2 cellular contexts compared by ENCODE assay signal in the genomic region with DNA sequence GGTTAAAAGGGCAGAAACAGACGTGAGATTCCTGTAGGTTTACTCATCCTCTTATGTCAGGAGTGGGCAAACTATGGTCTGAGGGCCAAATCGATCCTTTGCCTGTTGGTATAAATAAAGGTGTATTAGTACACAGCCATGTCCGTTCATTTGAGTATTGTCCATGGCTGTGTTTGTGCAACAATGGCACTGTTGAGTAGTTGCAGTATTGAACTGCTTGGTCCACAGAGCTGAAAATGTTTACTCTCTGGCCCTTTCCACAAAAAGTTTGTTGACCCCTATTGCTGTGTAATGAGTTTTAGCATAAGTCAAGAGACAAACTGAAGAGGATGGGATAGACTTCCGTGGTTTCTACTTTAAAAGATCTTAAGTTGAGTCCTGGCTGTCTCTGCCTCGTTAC.
TF ChIP-seq lines count a peak whose summit lies in the region.

No MANE protein-coding gene starts in this region.

TF ChIP-seq in liver, 16 proteins besides CTCF, POLR2A, EP300 and RAD21 (continued from another document):
- TF ChIP-seq, protein P1, sequence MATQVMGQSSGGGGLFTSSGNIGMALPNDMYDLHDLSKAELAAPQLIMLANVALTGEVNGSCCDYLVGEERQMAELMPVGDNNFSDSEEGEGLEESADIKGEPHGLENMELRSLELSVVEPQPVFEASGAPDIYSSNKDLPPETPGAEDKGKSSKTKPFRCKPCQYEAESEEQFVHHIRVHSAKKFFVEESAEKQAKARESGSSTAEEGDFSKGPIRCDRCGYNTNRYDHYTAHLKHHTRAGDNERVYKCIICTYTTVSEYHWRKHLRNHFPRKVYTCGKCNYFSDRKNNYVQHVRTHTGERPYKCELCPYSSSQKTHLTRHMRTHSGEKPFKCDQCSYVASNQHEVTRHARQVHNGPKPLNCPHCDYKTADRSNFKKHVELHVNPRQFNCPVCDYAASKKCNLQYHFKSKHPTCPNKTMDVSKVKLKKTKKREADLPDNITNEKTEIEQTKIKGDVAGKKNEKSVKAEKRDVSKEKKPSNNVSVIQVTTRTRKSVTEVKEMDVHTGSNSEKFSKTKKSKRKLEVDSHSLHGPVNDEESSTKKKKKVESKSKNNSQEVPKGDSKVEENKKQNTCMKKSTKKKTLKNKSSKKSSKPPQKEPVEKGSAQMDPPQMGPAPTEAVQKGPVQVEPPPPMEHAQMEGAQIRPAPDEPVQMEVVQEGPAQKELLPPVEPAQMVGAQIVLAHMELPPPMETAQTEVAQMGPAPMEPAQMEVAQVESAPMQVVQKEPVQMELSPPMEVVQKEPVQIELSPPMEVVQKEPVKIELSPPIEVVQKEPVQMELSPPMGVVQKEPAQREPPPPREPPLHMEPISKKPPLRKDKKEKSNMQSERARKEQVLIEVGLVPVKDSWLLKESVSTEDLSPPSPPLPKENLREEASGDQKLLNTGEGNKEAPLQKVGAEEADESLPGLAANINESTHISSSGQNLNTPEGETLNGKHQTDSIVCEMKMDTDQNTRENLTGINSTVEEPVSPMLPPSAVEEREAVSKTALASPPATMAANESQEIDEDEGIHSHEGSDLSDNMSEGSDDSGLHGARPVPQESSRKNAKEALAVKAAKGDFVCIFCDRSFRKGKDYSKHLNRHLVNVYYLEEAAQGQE (IDR thresholded peaks at IDR 0.05): no peak
- TF ChIP-seq FOXA2 (IDR thresholded peaks at IDR 0.05): no peak
- TF ChIP-seq HNF4A (conservative IDR thresholded peaks at IDR 0.05): peak; percentile 37 to 50
- no peak for TF ChIP-seq YY1 (IDR thresholded peaks at IDR 0.05)
- TF ChIP-seq FOXA1 (IDR thresholded peaks at IDR 0.05): no peak
- no peak for TF ChIP-seq NR2F2 (IDR thresholded peaks at IDR 0.05)
- TF ChIP-seq, protein P2, sequence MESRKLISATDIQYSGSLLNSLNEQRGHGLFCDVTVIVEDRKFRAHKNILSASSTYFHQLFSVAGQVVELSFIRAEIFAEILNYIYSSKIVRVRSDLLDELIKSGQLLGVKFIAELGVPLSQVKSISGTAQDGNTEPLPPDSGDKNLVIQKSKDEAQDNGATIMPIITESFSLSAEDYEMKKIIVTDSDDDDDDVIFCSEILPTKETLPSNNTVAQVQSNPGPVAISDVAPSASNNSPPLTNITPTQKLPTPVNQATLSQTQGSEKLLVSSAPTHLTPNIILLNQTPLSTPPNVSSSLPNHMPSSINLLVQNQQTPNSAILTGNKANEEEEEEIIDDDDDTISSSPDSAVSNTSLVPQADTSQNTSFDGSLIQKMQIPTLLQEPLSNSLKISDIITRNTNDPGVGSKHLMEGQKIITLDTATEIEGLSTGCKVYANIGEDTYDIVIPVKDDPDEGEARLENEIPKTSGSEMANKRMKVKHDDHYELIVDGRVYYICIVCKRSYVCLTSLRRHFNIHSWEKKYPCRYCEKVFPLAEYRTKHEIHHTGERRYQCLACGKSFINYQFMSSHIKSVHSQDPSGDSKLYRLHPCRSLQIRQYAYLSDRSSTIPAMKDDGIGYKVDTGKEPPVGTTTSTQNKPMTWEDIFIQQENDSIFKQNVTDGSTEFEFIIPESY (IDR thresholded peaks at IDR 0.05): no peak
- TF ChIP-seq SP1 (IDR thresholded peaks at IDR 0.05): peak; percentile 36
- TF ChIP-seq, protein P3, sequence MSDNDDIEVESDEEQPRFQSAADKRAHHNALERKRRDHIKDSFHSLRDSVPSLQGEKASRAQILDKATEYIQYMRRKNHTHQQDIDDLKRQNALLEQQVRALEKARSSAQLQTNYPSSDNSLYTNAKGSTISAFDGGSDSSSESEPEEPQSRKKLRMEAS (IDR thresholded peaks at IDR 0.05): no peak
- no peak for TF ChIP-seq JUND (IDR thresholded peaks at IDR 0.05)
- TF ChIP-seq GABPA (IDR thresholded peaks at IDR 0.05 in 1 of 2, conservative IDR thresholded peaks at IDR 0.05 in 1 of 2): no peak
- peak; percentile 73 to 75 for TF ChIP-seq RXRA (IDR thresholded peaks at IDR 0.05)

TF ChIP-seq in HepG2, 621 proteins besides CTCF, POLR2A, EP300 and RAD21 (continued from another document):
- TF ChIP-seq, protein P4, sequence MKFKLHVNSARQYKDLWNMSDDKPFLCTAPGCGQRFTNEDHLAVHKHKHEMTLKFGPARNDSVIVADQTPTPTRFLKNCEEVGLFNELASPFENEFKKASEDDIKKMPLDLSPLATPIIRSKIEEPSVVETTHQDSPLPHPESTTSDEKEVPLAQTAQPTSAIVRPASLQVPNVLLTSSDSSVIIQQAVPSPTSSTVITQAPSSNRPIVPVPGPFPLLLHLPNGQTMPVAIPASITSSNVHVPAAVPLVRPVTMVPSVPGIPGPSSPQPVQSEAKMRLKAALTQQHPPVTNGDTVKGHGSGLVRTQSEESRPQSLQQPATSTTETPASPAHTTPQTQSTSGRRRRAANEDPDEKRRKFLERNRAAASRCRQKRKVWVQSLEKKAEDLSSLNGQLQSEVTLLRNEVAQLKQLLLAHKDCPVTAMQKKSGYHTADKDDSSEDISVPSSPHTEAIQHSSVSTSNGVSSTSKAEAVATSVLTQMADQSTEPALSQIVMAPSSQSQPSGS (CRISPR knock-in tag; IDR thresholded peaks at IDR 0.05): no peak
- TF ChIP-seq MZF1 (CRISPR knock-in tag; IDR thresholded peaks at IDR 0.05; ENCODE audit: borderline replicate concordance) (no peak), KAT2B (IDR thresholded peaks at IDR 0.05; ENCODE audit: borderline replicate concordance, low read depth, low read length) (no peak), RFX1 (IDR thresholded peaks at IDR 0.05) (no peak), NCOA5 (CRISPR knock-in tag; IDR thresholded peaks at IDR 0.05) (no peak), ZNF775 (CRISPR knock-in tag; IDR thresholded peaks at IDR 0.05; ENCODE audit: borderline replicate concordance) (no peak), RARG (CRISPR knock-in tag; IDR thresholded peaks at IDR 0.05; ENCODE audit: low read depth) (no peak), WIZ (CRISPR knock-in tag; IDR thresholded peaks at IDR 0.05) (no peak), JUNB (CRISPR knock-in tag; IDR thresholded peaks at IDR 0.05; ENCODE audit: borderline replicate concordance) (no peak), ZBTB1 (CRISPR knock-in tag; IDR thresholded peaks at IDR 0.05; ENCODE audit: borderline replicate concordance) (no peak)
- TF ChIP-seq, protein P5, sequence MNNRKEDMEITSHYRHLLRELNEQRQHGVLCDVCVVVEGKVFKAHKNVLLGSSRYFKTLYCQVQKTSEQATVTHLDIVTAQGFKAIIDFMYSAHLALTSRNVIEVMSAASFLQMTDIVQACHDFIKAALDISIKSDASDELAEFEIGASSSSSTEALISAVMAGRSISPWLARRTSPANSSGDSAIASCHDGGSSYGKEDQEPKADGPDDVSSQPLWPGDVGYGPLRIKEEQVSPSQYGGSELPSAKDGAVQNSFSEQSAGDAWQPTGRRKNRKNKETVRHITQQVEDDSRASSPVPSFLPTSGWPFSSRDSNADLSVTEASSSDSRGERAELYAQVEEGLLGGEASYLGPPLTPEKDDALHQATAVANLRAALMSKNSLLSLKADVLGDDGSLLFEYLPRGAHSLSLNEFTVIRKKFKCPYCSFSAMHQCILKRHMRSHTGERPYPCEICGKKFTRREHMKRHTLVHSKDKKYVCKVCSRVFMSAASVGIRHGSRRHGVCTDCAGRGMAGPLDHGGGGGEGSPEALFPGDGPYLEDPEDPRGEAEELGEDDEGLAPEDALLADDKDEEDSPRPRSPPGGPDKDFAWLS (CRISPR knock-in tag; IDR thresholded peaks at IDR 0.05; ENCODE audit: borderline replicate concordance): no peak
- TF ChIP-seq, protein P6, sequence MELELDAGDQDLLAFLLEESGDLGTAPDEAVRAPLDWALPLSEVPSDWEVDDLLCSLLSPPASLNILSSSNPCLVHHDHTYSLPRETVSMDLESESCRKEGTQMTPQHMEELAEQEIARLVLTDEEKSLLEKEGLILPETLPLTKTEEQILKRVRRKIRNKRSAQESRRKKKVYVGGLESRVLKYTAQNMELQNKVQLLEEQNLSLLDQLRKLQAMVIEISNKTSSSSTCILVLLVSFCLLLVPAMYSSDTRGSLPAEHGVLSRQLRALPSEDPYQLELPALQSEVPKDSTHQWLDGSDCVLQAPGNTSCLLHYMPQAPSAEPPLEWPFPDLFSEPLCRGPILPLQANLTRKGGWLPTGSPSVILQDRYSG (CRISPR knock-in tag; IDR thresholded peaks at IDR 0.05): no peak
- TF ChIP-seq, protein P7, sequence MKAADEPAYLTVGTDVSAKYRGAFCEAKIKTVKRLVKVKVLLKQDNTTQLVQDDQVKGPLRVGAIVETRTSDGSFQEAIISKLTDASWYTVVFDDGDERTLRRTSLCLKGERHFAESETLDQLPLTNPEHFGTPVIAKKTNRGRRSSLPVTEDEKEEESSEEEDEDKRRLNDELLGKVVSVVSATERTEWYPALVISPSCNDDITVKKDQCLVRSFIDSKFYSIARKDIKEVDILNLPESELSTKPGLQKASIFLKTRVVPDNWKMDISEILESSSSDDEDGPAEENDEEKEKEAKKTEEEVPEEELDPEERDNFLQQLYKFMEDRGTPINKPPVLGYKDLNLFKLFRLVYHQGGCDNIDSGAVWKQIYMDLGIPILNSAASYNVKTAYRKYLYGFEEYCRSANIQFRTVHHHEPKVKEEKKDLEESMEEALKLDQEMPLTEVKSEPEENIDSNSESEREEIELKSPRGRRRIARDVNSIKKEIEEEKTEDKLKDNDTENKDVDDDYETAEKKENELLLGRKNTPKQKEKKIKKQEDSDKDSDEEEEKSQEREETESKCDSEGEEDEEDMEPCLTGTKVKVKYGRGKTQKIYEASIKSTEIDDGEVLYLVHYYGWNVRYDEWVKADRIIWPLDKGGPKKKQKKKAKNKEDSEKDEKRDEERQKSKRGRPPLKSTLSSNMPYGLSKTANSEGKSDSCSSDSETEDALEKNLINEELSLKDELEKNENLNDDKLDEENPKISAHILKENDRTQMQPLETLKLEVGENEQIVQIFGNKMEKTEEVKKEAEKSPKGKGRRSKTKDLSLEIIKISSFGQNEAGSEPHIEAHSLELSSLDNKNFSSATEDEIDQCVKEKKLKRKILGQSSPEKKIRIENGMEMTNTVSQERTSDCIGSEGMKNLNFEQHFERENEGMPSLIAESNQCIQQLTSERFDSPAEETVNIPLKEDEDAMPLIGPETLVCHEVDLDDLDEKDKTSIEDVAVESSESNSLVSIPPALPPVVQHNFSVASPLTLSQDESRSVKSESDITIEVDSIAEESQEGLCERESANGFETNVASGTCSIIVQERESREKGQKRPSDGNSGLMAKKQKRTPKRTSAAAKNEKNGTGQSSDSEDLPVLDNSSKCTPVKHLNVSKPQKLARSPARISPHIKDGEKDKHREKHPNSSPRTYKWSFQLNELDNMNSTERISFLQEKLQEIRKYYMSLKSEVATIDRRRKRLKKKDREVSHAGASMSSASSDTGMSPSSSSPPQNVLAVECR (CRISPR knock-in tag; IDR thresholded peaks at IDR 0.05; ENCODE audit: borderline replicate concordance): no peak
- TF ChIP-seq, protein P8, sequence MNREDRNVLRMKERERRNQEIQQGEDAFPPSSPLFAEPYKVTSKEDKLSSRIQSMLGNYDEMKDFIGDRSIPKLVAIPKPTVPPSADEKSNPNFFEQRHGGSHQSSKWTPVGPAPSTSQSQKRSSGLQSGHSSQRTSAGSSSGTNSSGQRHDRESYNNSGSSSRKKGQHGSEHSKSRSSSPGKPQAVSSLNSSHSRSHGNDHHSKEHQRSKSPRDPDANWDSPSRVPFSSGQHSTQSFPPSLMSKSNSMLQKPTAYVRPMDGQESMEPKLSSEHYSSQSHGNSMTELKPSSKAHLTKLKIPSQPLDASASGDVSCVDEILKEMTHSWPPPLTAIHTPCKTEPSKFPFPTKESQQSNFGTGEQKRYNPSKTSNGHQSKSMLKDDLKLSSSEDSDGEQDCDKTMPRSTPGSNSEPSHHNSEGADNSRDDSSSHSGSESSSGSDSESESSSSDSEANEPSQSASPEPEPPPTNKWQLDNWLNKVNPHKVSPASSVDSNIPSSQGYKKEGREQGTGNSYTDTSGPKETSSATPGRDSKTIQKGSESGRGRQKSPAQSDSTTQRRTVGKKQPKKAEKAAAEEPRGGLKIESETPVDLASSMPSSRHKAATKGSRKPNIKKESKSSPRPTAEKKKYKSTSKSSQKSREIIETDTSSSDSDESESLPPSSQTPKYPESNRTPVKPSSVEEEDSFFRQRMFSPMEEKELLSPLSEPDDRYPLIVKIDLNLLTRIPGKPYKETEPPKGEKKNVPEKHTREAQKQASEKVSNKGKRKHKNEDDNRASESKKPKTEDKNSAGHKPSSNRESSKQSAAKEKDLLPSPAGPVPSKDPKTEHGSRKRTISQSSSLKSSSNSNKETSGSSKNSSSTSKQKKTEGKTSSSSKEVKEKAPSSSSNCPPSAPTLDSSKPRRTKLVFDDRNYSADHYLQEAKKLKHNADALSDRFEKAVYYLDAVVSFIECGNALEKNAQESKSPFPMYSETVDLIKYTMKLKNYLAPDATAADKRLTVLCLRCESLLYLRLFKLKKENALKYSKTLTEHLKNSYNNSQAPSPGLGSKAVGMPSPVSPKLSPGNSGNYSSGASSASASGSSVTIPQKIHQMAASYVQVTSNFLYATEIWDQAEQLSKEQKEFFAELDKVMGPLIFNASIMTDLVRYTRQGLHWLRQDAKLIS (CRISPR knock-in tag; IDR thresholded peaks at IDR 0.05): no peak
- TF ChIP-seq, protein P9, sequence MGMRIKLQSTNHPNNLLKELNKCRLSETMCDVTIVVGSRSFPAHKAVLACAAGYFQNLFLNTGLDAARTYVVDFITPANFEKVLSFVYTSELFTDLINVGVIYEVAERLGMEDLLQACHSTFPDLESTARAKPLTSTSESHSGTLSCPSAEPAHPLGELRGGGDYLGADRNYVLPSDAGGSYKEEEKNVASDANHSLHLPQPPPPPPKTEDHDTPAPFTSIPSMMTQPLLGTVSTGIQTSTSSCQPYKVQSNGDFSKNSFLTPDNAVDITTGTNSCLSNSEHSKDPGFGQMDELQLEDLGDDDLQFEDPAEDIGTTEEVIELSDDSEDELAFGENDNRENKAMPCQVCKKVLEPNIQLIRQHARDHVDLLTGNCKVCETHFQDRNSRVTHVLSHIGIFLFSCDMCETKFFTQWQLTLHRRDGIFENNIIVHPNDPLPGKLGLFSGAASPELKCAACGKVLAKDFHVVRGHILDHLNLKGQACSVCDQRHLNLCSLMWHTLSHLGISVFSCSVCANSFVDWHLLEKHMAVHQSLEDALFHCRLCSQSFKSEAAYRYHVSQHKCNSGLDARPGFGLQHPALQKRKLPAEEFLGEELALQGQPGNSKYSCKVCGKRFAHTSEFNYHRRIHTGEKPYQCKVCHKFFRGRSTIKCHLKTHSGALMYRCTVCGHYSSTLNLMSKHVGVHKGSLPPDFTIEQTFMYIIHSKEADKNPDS (CRISPR knock-in tag; IDR thresholded peaks at IDR 0.05): no peak
- TF ChIP-seq, protein P10, sequence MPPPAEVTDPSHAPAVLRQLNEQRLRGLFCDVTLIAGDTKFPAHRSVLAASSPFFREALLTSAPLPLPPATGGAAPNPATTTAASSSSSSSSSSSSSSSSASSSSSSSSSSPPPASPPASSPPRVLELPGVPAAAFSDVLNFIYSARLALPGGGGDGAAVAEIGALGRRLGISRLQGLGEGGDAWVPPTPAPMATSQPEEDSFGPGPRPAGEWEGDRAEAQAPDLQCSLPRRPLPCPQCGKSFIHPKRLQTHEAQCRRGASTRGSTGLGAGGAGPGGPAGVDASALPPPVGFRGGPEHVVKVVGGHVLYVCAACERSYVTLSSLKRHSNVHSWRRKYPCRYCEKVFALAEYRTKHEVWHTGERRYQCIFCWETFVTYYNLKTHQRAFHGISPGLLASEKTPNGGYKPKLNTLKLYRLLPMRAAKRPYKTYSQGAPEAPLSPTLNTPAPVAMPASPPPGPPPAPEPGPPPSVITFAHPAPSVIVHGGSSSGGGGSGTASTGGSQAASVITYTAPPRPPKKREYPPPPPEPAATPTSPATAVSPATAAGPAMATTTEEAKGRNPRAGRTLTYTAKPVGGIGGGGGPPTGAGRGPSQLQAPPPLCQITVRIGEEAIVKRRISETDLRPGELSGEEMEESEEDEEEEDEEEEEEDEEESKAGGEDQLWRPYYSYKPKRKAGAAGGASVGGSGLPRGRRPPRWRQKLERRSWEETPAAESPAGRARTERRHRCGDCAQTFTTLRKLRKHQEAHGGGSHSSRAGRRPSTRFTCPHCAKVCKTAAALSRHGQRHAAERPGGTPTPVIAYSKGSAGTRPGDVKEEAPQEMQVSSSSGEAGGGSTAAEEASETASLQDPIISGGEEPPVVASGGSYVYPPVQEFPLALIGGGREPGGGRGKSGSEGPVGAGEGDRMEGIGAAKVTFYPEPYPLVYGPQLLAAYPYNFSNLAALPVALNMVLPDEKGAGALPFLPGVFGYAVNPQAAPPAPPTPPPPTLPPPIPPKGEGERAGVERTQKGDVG (CRISPR knock-in tag; IDR thresholded peaks at IDR 0.05; ENCODE audit: borderline replicate concordance): no peak
